Comparison of ENCODE assay signal across 1 cellular context in genomic region chr10:31929260-31929985, GRCh38.
TF ChIP-seq lines count a peak whose summit lies in the region.

No MANE protein-coding gene starts in this region.

TF ChIP-seq in K562, 482 proteins besides CTCF, POLR2A, EP300 and RAD21 (continued from another document):
- 0 out of 2 replicates have a peak, but pooled peaks have one; percentile 39 for TF ChIP-seq ZNF592 (IDR thresholded peaks at IDR 0.05)
- peak; percentile 33 for TF ChIP-seq KDM5B (IDR thresholded peaks at IDR 0.05; ENCODE audit: insufficient replicate concordance, low read depth, low read length)
- TF ChIP-seq ZBTB11 (CRISPR knock-in tag; IDR thresholded peaks at IDR 0.05), result peak in 1 of 3 experiments; percentile 56; a peak in 1 of 6 replicates
- peak; percentile 94 for TF ChIP-seq CHD1 (IDR thresholded peaks at IDR 0.05; ENCODE audit: low read length)
- no peak for TF ChIP-seq RAD51 (IDR thresholded peaks at IDR 0.05; ENCODE audit: borderline replicate concordance, low read depth)
- TF ChIP-seq RHOXF2B (CRISPR knock-in tag; conservative IDR thresholded peaks at IDR 0.05), result 0 out of 2 replicates have a peak, but pooled peaks have one; percentile 8
- TF ChIP-seq MXI1 (IDR thresholded peaks at IDR 0.05; ENCODE audit: low read depth, low read length), result no peak
- TF ChIP-seq ZFP91 (CRISPR knock-in tag; IDR thresholded peaks at IDR 0.05), result 0 out of 2 replicates have a peak, but pooled peaks have one; percentile 31
